ENCODE assay signal across 2 cellular contexts in genomic region chr15:62112051-62112450, GRCh38.
TF ChIP-seq lines count a peak whose summit lies in the region.

No MANE protein-coding gene starts in this region.

TF ChIP-seq in A549, 52 proteins besides CTCF, POLR2A, EP300 and RAD21:
- TF ChIP-seq SMC3 (IDR thresholded peaks at IDR 0.05) (no peak), RARB (CRISPR knock-in tag; IDR thresholded peaks at IDR 0.05) (no peak), SREBF2 (IDR thresholded peaks at IDR 0.05) (no peak), CBX8 (IDR thresholded peaks at IDR 0.05) (no peak), RFX5 (IDR thresholded peaks at IDR 0.05) (no peak)
- TF ChIP-seq, protein P1, sequence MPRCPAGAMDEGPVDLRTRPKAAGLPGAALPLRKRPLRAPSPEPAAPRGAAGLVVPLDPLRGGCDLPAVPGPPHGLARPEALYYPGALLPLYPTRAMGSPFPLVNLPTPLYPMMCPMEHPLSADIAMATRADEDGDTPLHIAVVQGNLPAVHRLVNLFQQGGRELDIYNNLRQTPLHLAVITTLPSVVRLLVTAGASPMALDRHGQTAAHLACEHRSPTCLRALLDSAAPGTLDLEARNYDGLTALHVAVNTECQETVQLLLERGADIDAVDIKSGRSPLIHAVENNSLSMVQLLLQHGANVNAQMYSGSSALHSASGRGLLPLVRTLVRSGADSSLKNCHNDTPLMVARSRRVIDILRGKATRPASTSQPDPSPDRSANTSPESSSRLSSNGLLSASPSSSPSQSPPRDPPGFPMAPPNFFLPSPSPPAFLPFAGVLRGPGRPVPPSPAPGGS (IDR thresholded peaks at IDR 0.05): no peak

TF ChIP-seq in SK-N-SH, 30 proteins besides CTCF, POLR2A, EP300 and RAD21:
- TF ChIP-seq RCOR1 (IDR thresholded peaks at IDR 0.05; ENCODE audit: low read length): no peak
- no peak for TF ChIP-seq NFIC (IDR thresholded peaks at IDR 0.05; ENCODE audit: borderline replicate concordance)
- no peak for TF ChIP-seq GABPA (IDR thresholded peaks at IDR 0.05; ENCODE audit: low read depth)
- TF ChIP-seq ELF1 (IDR thresholded peaks at IDR 0.05): no peak
- no peak for TF ChIP-seq SIN3A (IDR thresholded peaks at IDR 0.05; ENCODE audit: borderline replicate concordance, low read depth, low read length)
- TF ChIP-seq TCF12 (IDR thresholded peaks at IDR 0.05): no peak
- no peak for TF ChIP-seq NRF1 (IDR thresholded peaks at IDR 0.05; ENCODE audit: low read depth, low read length)
- TF ChIP-seq RXRA (IDR thresholded peaks at IDR 0.05; ENCODE audit: borderline replicate concordance, low read depth): no peak
- no peak for TF ChIP-seq CHD2 (IDR thresholded peaks at IDR 0.05; ENCODE audit: low read length, partially characterized antibody)
- TF ChIP-seq SMC3 (IDR thresholded peaks at IDR 0.05; ENCODE audit: low read depth, low read length): no peak
- TF ChIP-seq, protein P2, sequence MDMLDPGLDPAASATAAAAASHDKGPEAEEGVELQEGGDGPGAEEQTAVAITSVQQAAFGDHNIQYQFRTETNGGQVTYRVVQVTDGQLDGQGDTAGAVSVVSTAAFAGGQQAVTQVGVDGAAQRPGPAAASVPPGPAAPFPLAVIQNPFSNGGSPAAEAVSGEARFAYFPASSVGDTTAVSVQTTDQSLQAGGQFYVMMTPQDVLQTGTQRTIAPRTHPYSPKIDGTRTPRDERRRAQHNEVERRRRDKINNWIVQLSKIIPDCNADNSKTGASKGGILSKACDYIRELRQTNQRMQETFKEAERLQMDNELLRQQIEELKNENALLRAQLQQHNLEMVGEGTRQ (IDR thresholded peaks at IDR 0.05; ENCODE audit: borderline replicate concordance, low read depth, low read length): no peak
- TF ChIP-seq RFX5 (IDR thresholded peaks at IDR 0.05; ENCODE audit: low read length): no peak
